8 cellular contexts compared by ENCODE assay signal in the genomic region with DNA sequence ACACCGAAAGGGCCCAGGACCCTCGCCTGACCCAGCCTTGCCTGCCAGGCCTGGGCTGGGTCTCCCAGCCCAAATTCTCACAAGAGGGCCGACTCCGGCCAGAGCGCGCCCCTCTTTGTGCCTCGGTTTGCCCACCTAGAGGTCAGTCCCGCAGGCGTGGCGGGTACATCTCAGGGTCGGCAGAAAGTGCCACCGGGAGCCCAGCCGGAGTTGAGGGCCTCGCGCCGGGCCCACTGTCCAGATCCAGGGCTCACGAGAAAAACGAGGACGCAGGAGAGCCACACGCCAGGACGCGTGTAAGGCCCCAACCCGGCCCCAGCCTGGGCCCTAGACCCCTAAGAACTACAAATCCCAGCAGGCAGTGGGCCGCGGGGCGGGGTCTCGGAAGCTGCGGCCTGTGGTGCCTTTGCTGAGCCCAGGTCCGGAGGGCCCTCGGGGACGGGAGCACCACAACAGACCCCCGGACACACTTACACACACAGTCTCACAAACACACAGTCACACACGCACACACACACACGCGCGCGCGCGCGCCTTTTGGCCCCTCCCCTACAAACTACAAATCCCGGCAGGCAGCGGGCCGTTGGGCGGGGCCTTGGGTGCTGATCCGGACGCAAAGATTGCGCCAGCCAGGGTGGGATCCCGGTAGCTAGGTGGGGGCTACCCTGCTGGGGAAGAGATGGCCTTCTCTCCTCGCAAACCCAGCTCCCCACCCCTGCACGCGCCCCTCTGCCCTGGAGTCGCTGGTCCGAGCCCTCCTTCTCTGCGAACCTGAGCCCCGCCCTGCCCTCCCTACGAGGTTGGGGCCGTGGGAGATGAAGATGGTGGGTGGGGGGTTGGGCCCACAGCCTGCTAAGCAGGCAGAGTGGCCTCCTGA. TPM values are rescaled to one million over a fixed set of nuclear protein-coding genes. Genes with fewer than 3 reads are reported as not detected.
DNase-seq lines count a peak whose midpoint lies in the region; ATAC-seq and TF ChIP-seq lines count a peak whose summit lies in the region.

A gene (plus strand): TSS at position 583 of the 877 bp plus-strand sequence. CDS start 10,752 bp downstream, outside the sequence.

- peak within 1 kb of the TSS; percentile 96 for H3K27ac ChIP-seq in temporal lobe (ENCODE audit: low read depth, low read length)

- peak; percentile 55 for ATAC-seq in omental fat pad (ENCODE audit: low FRiP score)

- DNase-seq in GDM1 (lab: John Stamatoyannopoulos, UW), result peak; percentile 76
- peak; percentile 62 for DNase-seq in H4 (ENCODE audit: low spot score)
- DNase-seq in LNCaP clone FGC (ENCODE audit: low read depth), result no peak
- DNase-seq in SK-N-DZ (ENCODE audit: low spot score), result peak; percentile 89
- DNase-seq in activated naive CD4-positive, alpha-beta T cell treated with anti-CD3 and anti-CD28 coated beads, Interleukin-2, amount 50 U/mL, for 16 hours, result peak; percentile 88
- DNase-seq in globus pallidus (ENCODE audit: low spot score), result peak; percentile 84
- peak; percentile 70 for DNase-seq in omental fat pad (ENCODE audit: low spot score)

- no peak for TF ChIP-seq CTCF in LNCaP clone FGC (IDR thresholded peaks at IDR 0.05; ENCODE audit: control insufficient read depth, extremely low read depth, insufficient read depth)
- no peak for TF ChIP-seq CTCF in omental fat pad (IDR thresholded peaks at IDR 0.05)

- H3K4me3 ChIP-seq in LNCaP clone FGC (ENCODE audit: low read depth, low read length), result peak within 1 kb of the TSS; percentile 67

RNA-seq across cellular contexts. Expression of the gene that starts here (rescaled TPM):
- total RNA-seq in H4 (2014; rRNA removed; shearing (Covaris generic)), result not detected in 2 replicates
- 0.07 TPM in 1 of 2 replicates, not detected in the other for polyA plus RNA-seq in SK-N-DZ (2014; cell fraction: cytosol; rRNA removed)
- polyA plus RNA-seq in SK-N-DZ (2014; cell fraction: nucleus; rRNA removed), result 1.5 and 1.8 TPM in 2 replicates
- total RNA-seq in omental fat pad, result not detected
- 0.74 TPM for total RNA-seq in temporal lobe

Comparison
In these comparisons a context has a peak if more than half of its experiments do, and no peak if none do; other contexts are left out.
1. Peak in DNase-seq in H4; RNA of the gene not detected or under 1 TPM.
2. Peak in DNase-seq and ATAC-seq in omental fat pad; RNA of the gene not detected or under 1 TPM.